15 cellular contexts compared by ENCODE assay signal in the genomic region with DNA sequence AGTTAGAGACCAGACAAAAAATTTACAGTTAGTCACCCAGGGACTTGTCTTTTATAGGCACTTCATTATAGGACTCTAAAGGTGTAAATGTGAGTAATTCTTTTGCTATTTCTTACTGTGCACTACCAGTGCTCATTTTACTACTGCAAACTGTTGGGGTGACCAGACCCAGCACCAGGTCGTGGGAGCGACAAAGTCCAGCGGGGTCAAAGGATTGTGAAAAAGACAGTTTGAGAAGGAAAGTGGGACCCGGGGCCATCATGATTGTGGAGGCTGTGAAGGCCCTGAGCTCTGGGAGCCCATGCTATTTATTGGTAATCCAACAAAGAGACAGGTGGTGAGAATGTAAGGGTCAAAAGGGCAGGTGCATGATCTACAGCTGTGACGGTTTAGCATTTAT. TPM values are rescaled to one million over a fixed set of nuclear protein-coding genes. Genes with fewer than 3 reads are reported as not detected.
"Had no signal": no experiment of that assay in that cellular context is flagged by ENCODE, and none has a peak within 500 bp of the region (broad histone marks: within the 10 kb centered on the region; RNA-seq: fewer than 3 reads in every experiment).

No MANE protein-coding gene starts in this region.

RNA-seq across cellular contexts. Expression of gene CT45A1, which starts 21.2 kb away (rescaled TPM):
- total RNA-seq: stomach, subcutaneous adipose tissue, suprapubic skin, temporal lobe, thoracic aorta, thyroid gland, tibial nerve, transverse colon, upper lobe of left lung, upper lobe of right lung, ureter, urinary bladder, uterus, vagina had no signal
- polyA plus RNA-seq: stomach, thymus, urinary bladder had no signal

RNA-seq across cellular contexts. Expression of gene CT45A3, which starts 33.3 kb away (rescaled TPM):
- total RNA-seq: stomach, subcutaneous adipose tissue, suprapubic skin, temporal lobe, thoracic aorta, thyroid gland, tibial nerve, transverse colon, upper lobe of left lung, ureter, urinary bladder, uterus, vagina had no signal
- polyA plus RNA-seq: stomach, urinary bladder had no signal

RNA-seq across cellular contexts. Expression of gene CT45A5, which starts 50.6 kb away (rescaled TPM):
- total RNA-seq: stomach, subcutaneous adipose tissue, suprapubic skin, temporal lobe, thoracic aorta, thyroid gland, tibial nerve, transverse colon, upper lobe of left lung, ureter, urinary bladder, uterus, vagina had no signal
- polyA plus RNA-seq: stomach, urinary bladder had no signal
